In the genomic region with DNA sequence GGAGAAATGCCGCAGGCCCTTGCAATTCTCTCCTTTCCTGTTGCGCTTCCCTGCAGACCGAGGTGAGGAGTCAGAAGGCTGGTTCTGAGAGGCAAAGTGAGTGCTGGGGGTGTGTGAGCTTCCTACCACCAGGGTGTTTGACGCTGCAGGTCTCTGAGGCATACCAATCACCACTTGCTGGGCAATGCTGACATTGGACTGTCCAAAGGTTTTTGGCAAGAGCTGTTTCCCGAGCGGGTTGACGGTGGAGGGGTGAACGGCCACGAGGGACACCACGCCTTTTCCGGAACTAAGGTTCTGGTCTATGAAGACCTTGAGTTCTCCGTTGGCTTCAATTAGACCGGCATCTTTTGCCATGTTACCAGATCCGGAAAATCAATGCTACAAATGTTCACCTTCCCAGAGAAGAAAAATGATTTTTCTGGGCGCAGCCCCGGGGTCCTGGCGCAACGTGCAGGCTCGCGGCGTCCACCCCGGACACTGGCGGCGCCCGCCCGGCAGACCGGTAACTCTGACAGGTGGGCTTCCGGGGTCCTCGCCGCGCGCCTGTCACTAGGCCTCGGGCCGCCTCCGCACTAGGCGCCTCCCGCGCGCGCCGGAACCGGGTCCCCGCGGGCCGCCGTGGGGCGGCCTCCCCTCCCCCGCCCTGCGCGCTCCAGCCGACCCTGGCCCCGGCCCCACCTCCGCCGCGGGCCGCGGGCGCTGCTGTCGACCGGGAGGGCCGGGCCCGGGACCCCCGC, we compare ENCODE assay signal across 1 cellular context.
TF ChIP-seq lines count a peak whose summit lies in the region.

No MANE protein-coding gene starts in this region.

TF ChIP-seq in GM23338, 12 proteins besides CTCF, POLR2A, EP300 and RAD21 (continued from another document):
- TF ChIP-seq, protein P1, sequence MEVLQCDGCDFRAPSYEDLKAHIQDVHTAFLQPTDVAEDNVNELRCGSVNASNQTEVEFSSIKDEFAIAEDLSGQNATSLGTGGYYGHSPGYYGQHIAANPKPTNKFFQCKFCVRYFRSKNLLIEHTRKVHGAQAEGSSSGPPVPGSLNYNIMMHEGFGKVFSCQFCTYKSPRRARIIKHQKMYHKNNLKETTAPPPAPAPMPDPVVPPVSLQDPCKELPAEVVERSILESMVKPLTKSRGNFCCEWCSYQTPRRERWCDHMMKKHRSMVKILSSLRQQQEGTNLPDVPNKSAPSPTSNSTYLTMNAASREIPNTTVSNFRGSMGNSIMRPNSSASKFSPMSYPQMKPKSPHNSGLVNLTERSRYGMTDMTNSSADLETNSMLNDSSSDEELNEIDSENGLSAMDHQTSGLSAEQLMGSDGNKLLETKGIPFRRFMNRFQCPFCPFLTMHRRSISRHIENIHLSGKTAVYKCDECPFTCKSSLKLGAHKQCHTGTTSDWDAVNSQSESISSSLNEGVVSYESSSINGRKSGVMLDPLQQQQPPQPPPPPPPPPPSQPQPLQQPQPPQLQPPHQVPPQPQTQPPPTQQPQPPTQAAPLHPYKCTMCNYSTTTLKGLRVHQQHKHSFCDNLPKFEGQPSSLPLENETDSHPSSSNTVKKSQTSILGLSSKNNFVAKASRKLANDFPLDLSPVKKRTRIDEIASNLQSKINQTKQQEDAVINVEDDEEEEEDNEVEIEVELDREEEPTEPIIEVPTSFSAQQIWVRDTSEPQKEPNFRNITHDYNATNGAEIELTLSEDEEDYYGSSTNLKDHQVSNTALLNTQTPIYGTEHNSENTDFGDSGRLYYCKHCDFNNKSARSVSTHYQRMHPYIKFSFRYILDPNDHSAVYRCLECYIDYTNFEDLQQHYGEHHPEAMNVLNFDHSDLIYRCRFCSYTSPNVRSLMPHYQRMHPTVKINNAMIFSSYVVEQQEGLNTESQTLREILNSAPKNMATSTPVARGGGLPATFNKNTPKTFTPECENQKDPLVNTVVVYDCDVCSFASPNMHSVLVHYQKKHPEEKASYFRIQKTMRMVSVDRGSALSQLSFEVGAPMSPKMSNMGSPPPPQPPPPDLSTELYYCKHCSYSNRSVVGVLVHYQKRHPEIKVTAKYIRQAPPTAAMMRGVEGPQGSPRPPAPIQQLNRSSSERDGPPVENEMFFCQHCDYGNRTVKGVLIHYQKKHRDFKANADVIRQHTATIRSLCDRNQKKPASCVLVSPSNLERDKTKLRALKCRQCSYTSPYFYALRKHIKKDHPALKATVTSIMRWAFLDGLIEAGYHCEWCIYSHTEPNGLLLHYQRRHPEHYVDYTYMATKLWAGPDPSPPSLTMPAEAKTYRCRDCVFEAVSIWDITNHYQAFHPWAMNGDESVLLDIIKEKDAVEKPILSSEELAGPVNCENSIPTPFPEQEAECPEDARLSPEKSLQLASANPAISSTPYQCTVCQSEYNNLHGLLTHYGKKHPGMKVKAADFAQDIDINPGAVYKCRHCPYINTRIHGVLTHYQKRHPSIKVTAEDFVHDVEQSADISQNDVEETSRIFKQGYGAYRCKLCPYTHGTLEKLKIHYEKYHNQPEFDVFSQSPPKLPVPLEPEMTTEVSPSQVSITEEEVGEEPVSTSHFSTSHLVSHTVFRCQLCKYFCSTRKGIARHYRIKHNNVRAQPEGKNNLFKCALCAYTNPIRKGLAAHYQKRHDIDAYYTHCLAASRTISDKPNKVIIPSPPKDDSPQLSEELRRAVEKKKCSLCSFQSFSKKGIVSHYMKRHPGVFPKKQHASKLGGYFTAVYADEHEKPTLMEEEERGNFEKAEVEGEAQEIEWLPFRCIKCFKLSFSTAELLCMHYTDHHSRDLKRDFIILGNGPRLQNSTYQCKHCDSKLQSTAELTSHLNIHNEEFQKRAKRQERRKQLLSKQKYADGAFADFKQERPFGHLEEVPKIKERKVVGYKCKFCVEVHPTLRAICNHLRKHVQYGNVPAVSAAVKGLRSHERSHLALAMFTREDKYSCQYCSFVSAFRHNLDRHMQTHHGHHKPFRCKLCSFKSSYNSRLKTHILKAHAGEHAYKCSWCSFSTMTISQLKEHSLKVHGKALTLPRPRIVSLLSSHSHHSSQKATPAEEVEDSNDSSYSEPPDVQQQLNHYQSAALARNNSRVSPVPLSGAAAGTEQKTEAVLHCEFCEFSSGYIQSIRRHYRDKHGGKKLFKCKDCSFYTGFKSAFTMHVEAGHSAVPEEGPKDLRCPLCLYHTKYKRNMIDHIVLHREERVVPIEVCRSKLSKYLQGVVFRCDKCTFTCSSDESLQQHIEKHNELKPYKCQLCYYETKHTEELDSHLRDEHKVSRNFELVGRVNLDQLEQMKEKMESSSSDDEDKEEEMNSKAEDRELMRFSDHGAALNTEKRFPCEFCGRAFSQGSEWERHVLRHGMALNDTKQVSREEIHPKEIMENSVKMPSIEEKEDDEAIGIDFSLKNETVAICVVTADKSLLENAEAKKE (CRISPR knock-in tag; IDR thresholded peaks at IDR 0.05) = no peak
- TF ChIP-seq EZH2 (IDR thresholded peaks at IDR 0.05; ENCODE audit: low read depth, unreplicated experiment) (no peak), NANOG (IDR thresholded peaks at IDR 0.05; ENCODE audit: borderline replicate concordance) (no peak), EZH2phosphoT487 (IDR thresholded peaks at IDR 0.05; ENCODE audit: unreplicated experiment) (no peak), JUNB (IDR thresholded peaks at IDR 0.05; ENCODE audit: unreplicated experiment) (no peak), POLR2AphosphoS5 (IDR thresholded peaks at IDR 0.05; ENCODE audit: low read depth) (no peak)
- TF ChIP-seq, protein P2, sequence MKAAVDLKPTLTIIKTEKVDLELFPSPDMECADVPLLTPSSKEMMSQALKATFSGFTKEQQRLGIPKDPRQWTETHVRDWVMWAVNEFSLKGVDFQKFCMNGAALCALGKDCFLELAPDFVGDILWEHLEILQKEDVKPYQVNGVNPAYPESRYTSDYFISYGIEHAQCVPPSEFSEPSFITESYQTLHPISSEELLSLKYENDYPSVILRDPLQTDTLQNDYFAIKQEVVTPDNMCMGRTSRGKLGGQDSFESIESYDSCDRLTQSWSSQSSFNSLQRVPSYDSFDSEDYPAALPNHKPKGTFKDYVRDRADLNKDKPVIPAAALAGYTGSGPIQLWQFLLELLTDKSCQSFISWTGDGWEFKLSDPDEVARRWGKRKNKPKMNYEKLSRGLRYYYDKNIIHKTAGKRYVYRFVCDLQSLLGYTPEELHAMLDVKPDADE (IDR thresholded peaks at IDR 0.05) = no peak
